ENCODE assay signal across 19 cellular contexts in genomic region chr2:232436381-232437129, GRCh38. TPM values are rescaled to one million over a fixed set of nuclear protein-coding genes. Genes with fewer than 3 reads are reported as not detected.
"Had no signal": no experiment of that assay in that cellular context is flagged by ENCODE, and none has a peak within 500 bp of the region (broad histone marks: within the 10 kb centered on the region; RNA-seq: fewer than 3 reads in every experiment).

No MANE protein-coding gene starts in this region.

- H3K9me3 ChIP-seq: heart left ventricle had no signal

- H3K4me3 ChIP-seq: coronary artery, heart left ventricle, neural progenitor cell had no signal

- H3K36me3 ChIP-seq: heart left ventricle, neural progenitor cell had no signal

- H3K27ac ChIP-seq: coronary artery, heart left ventricle, neural progenitor cell, parathyroid adenoma had no signal

- DNase-seq: activated CD4-positive, alpha-beta T cell treated with anti-CD3 and anti-CD28 coated beads for 4 hours; activated CD8-positive, alpha-beta T cell treated with anti-CD3 and anti-CD28 coated beads for 36 hours; activated naive CD4-positive, alpha-beta T cell treated with anti-CD3 and anti-CD28 coated beads, Interleukin-2, amount 10 ng/mL, durations not matched to agents 7 days and 5 days; caudate nucleus; effector CD4-positive, alpha-beta T cell; kidney glomerular epithelial cell; midbrain; retina; T1000 had no signal

- ATAC-seq: activated CD8-positive, alpha-beta T cell treated with anti-CD3 and anti-CD28 coated beads for 36 hours; activated T-helper 17 cell treated with anti-CD3 and anti-CD28 coated beads, Interleukin-2, amount 50 U/mL, for 72 hours; heart left ventricle had no signal

- H3K4me1 ChIP-seq: neural progenitor cell, parathyroid adenoma had no signal

- H3K27me3 ChIP-seq: neural progenitor cell had no signal

RNA-seq across cellular contexts. Expression of gene ALPI, which starts 19.4 kb away (rescaled TPM):
- total RNA-seq: activated CD8-positive, alpha-beta T cell treated with anti-CD3 and anti-CD28 coated beads for 36 hours; activated T-helper 17 cell treated with anti-CD3 and anti-CD28 coated beads, Interleukin-2, amount 50 U/mL, for 72 hours; fibroblast of lung; frontal cortex; heart left ventricle; liver; skeletal muscle tissue had no signal
- polyA plus RNA-seq: fibroblast of lung, heart left ventricle had no signal

RNA-seq across cellular contexts. Expression of gene ALPG, which starts 29.9 kb away (rescaled TPM):
- total RNA-seq: activated CD8-positive, alpha-beta T cell treated with anti-CD3 and anti-CD28 coated beads for 36 hours; activated T-helper 17 cell treated with anti-CD3 and anti-CD28 coated beads, Interleukin-2, amount 50 U/mL, for 72 hours; fibroblast of lung; frontal cortex; heart left ventricle; liver; skeletal muscle tissue had no signal
- polyA plus RNA-seq: adipose tissue, fibroblast of lung, heart left ventricle, liver had no signal

RNA-seq across cellular contexts. Expression of gene ECEL1, which starts 51.1 kb away (rescaled TPM):
- total RNA-seq: activated T-helper 17 cell treated with anti-CD3 and anti-CD28 coated beads, Interleukin-2, amount 50 U/mL, for 72 hours; fibroblast of lung had no signal
- polyA plus RNA-seq: fibroblast of lung had no signal

RNA-seq across cellular contexts. Expression of gene ALPP, which starts 58.0 kb away (rescaled TPM):
- total RNA-seq: activated CD8-positive, alpha-beta T cell treated with anti-CD3 and anti-CD28 coated beads for 36 hours; fibroblast of lung; frontal cortex; heart left ventricle; liver; skeletal muscle tissue had no signal
- polyA plus RNA-seq: adipose tissue, fibroblast of lung, heart left ventricle, liver had no signal
